ENCODE assay signal across 28 cellular contexts in genomic region chr12:73361156-73361866, GRCh38.
DNase-seq lines count a peak whose midpoint lies in the region; ATAC-seq, FAIRE-seq and TF ChIP-seq lines count a peak whose summit lies in the region.
"Had no signal": no experiment of that assay in that cellular context is flagged by ENCODE, and none has a peak within 500 bp of the region (broad histone marks: within the 10 kb centered on the region; RNA-seq: fewer than 3 reads in every experiment).

No MANE protein-coding gene starts in this region.

- H3K36me3 ChIP-seq in right lobe of liver, result no peaks in the 10 kb centered on the region
- H3K36me3 ChIP-seq in HepG2 (replicated peaks in 1 of 2; ENCODE audit: control insufficient read depth in 1 of 2, insufficient read depth in 2 of 2, low read length in 2 of 2), result no peaks in the 10 kb centered on the region
- H3K36me3 ChIP-seq: BLaER1 treated with 17β-estradiol and CSF1 and Interleukin-3, amounts not matched to agents 10 nM and 100 nM had no signal

- no peaks in the 10 kb centered on the region for H3K36me3 Mint-ChIP-seq in nephron (ENCODE audit: low read depth)
- H3K36me3 Mint-ChIP-seq: IgD-negative memory B cell had no signal

- no peak overlapping the region for H3K4me2 ChIP-seq in HepG2 (ENCODE audit: low read depth, low read length)
- H3K4me2 ChIP-seq: BLaER1 treated with 17β-estradiol and CSF1 and Interleukin-3, amounts not matched to agents 10 nM and 100 nM; KMS-11 had no signal

- H3K4me3 ChIP-seq in right lobe of liver (no peak overlapping the region), HepG2 (replicated peaks in 1 of 3; ENCODE audit: insufficient read depth in 1 of 3, low read depth in 2 of 3, low read length in 3 of 3) (no peak overlapping the region)
- H3K4me3 ChIP-seq: BLaER1 treated with 17β-estradiol and CSF1 and Interleukin-3, amounts not matched to agents 10 nM and 100 nM had no signal

- H3K4me1 Mint-ChIP-seq in nephron, result peaks cover 32% of the 10 kb centered on the region
- H3K4me1 Mint-ChIP-seq: IgD-negative memory B cell had no signal

- no peaks in the 10 kb centered on the region for H4K20me1 ChIP-seq in HepG2 (ENCODE audit: insufficient read depth, low read length)
- H4K20me1 ChIP-seq: BLaER1 treated with 17β-estradiol and CSF1 and Interleukin-3, amounts not matched to agents 10 nM and 100 nM had no signal

- H2AFZ ChIP-seq in HepG2 (ENCODE audit: low read length), result no peak overlapping the region

- no peak for TF ChIP-seq RAD21 in HepG2 (CRISPR knock-in tag; IDR thresholded peaks at IDR 0.05)

- H3K79me2 ChIP-seq in HepG2 (ENCODE audit: insufficient read depth, low read length), result no peaks in the 10 kb centered on the region

- H3K4me1 ChIP-seq in right lobe of liver (peaks cover 0 to 24% (median 0%) of the 10 kb centered on the region in 4 donors), HepG2 (ENCODE audit: insufficient read depth, low read length) (no peaks in the 10 kb centered on the region)
- H3K4me1 ChIP-seq: BLaER1 treated with 17β-estradiol and CSF1 and Interleukin-3, amounts not matched to agents 10 nM and 100 nM had no signal

- H3K27ac Mint-ChIP-seq in nephron, result peak overlapping the region; percentile 4 to 81 (median 37)
- H3K27ac Mint-ChIP-seq: CD4-positive, alpha-beta T cell; HFFc6; IgD-negative memory B cell had no signal

- H3K9me3 Mint-ChIP-seq in nephron, result peaks cover 2% of the 10 kb centered on the region

- no peak overlapping the region for H3K4me3 Mint-ChIP-seq in nephron
- H3K4me3 Mint-ChIP-seq: CD4-positive, alpha-beta T cell; HFFc6; IgD-negative memory B cell had no signal

- FAIRE-seq in HepG2 (lab: Jason Lieb, UNC), result no peak
- FAIRE-seq: A204.1, GM12891 had no signal

- intact Hi-C loops in right lobe of liver (cut with DNase I) (no loop called here), HepG2 (cut with micrococcal nuclease; ENCODE audit: unreplicated experiment) (no loop called here)

- TF ChIP-seq CTCF in right lobe of liver (IDR thresholded peaks at IDR 0.05) (no peak), HepG2 (CRISPR knock-in tag; IDR thresholded peaks at IDR 0.05) (no peak), nephron (IDR thresholded peaks at IDR 0.05; ENCODE audit: unreplicated experiment in 3 of 3) (no peak)

- no TSS peak for BruUV-seq in HepG2 (replicated peaks; lab: Mats Ljungman, UMichigan)

- in situ Hi-C loops in HepG2 (cut with HindIII; ENCODE audit: extremely low pct_ligation_motif_present, low pct_unique_long_range_greater_than_20kb), result no loop called here

- H3K9me3 ChIP-seq in right lobe of liver (no peaks in the 10 kb centered on the region), HepG2 (ENCODE audit: low read length) (peaks cover 70% of the 10 kb centered on the region)
- H3K9me3 ChIP-seq: BLaER1 treated with 17β-estradiol and CSF1 and Interleukin-3, amounts not matched to agents 10 nM and 100 nM had no signal

- no peak for TF ChIP-seq EP300 in HepG2 (IDR thresholded peaks at IDR 0.05; ENCODE audit: low read depth in 2 of 2, low read length in 2 of 2)
- TF ChIP-seq EP300 in HepG2 (CRISPR knock-in tag; IDR thresholded peaks at IDR 0.05; ENCODE audit: borderline replicate concordance), result no peak

- H3K9ac ChIP-seq in HepG2 (ENCODE audit: insufficient read depth, low read depth, low read length), result no peak overlapping the region
- H3K9ac ChIP-seq: BLaER1 treated with 17β-estradiol and CSF1 and Interleukin-3, amounts not matched to agents 10 nM and 100 nM; KMS-11 had no signal

- no peaks in the 10 kb centered on the region for H3K27me3 Mint-ChIP-seq in nephron (ENCODE audit: low read depth)
- H3K27me3 Mint-ChIP-seq: CD4-positive, alpha-beta T cell had no signal

- CTCF ChIA-PET in HepG2 (lab: Yijun Ruan, JAX; ENCODE audit: low intra/inter-chr PET ratio, low total read pairs), result no interaction called here

- no peak for DNase-seq in right lobe of liver
- no peak for DNase-seq in HepG2 (ENCODE audit: low spot score)
- peak; percentile 22 for DNase-seq in NCI-H69 (lab: John Stamatoyannopoulos, UW)
- DNase-seq in NCI-H1436 treated with DMSO at 0.1 percent for 48 hours (lab: John Stamatoyannopoulos, UW), result no peak
- DNase-seq: AML-193; CD4-positive, alpha-beta T cell; DMS79; EL; GDM1; H7; HFFc6; MM.1S; NCI-H1436; NCI-H187 treated with DMSO at 0.1 percent for 48 hours; NCI-H2107; NCI-H526 treated with DMSO at 0.1 percent for 48 hours; SHP77; T-helper 1 cell had no signal

- peak in 3 of 4 donors; percentile 33 to 55 (median 52) for ATAC-seq in right lobe of liver
- ATAC-seq in HepG2, result no peak
- ATAC-seq in GM18519 (IDR thresholded peaks at IDR 0.05; ENCODE audit: low FRiP score, unreplicated experiment), result no peak
- ATAC-seq in HG03135 (IDR thresholded peaks at IDR 0.05; ENCODE audit: unreplicated experiment), result no peak
- ATAC-seq: Panc1 had no signal

- H3K27me3 ChIP-seq in right lobe of liver, result no peaks in the 10 kb centered on the region
- H3K27me3 ChIP-seq in HepG2 (ENCODE audit: control insufficient read depth in 1 of 2, insufficient read depth in 2 of 2, low read length in 2 of 2), result no peaks in the 10 kb centered on the region
- H3K27me3 ChIP-seq: BLaER1 treated with 17β-estradiol and CSF1 and Interleukin-3, amounts not matched to agents 10 nM and 100 nM had no signal

- POLR2A ChIA-PET in HepG2 (lab: Yijun Ruan, JAX), result no interaction called here

- no peak for TF ChIP-seq POLR2A in right lobe of liver (IDR thresholded peaks at IDR 0.05)
- TF ChIP-seq POLR2A in HepG2 (IDR thresholded peaks at IDR 0.05; ENCODE audit: insufficient read depth in 1 of 2, low read depth in 2 of 2, low read length in 2 of 2), result no peak

- H3K27ac ChIP-seq in right lobe of liver (no peak overlapping the region), HepG2 (ENCODE audit: extremely low read length, insufficient read depth, low read length) (no peak overlapping the region)
- H3K27ac ChIP-seq: BLaER1 treated with 17β-estradiol and CSF1 and Interleukin-3, amounts not matched to agents 10 nM and 100 nM; KMS-11; RWPE1 had no signal

TF ChIP-seq in HepG2, 621 proteins besides CTCF, POLR2A, EP300 and RAD21 (continues in another document):
- TF ChIP-seq IKZF4 (CRISPR knock-in tag; IDR thresholded peaks at IDR 0.05; ENCODE audit: borderline replicate concordance, low read depth, not compliant biosample characterization) (no peak), FUBP1 (CRISPR knock-in tag; IDR thresholded peaks at IDR 0.05; ENCODE audit: borderline replicate concordance) (no peak), MAZ (IDR thresholded peaks at IDR 0.05; ENCODE audit: borderline replicate concordance, low read depth, low read length) (no peak), MAZ (CRISPR knock-in tag; IDR thresholded peaks at IDR 0.05; ENCODE audit: low read depth) (no peak), GTF2F1 (IDR thresholded peaks at IDR 0.05; ENCODE audit: low read length) (no peak), ZNF180 (CRISPR knock-in tag; IDR thresholded peaks at IDR 0.05; ENCODE audit: borderline replicate concordance, low read depth) (no peak), ARNTL (CRISPR knock-in tag; IDR thresholded peaks at IDR 0.05) (no peak), TBX3 (IDR thresholded peaks at IDR 0.05; ENCODE audit: borderline replicate concordance) (no peak), BHLHE40 (IDR thresholded peaks at IDR 0.05; ENCODE audit: low read length) (no peak)
- TF ChIP-seq, protein P1, sequence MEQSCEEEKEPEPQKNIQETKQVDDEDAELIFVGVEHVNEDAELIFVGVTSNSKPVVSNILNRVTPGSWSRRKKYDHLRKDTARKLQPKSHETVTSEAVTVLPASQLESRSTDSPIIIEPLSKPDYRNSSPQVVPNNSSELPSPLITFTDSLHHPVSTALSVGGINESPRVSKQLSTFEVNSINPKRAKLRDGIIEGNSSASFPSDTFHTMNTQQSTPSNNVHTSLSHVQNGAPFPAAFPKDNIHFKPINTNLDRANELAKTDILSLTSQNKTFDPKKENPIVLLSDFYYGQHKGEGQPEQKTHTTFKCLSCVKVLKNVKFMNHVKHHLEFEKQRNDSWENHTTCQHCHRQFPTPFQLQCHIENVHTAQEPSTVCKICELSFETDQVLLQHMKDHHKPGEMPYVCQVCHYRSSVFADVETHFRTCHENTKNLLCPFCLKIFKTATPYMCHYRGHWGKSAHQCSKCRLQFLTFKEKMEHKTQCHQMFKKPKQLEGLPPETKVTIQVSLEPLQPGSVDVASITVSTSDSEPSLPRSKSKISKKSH (CRISPR knock-in tag; IDR thresholded peaks at IDR 0.05; ENCODE audit: borderline replicate concordance), result no peak

Comparison
In these comparisons a context has a peak if more than half of its experiments do, and no peak if none do; other contexts are left out.
1. ATAC-seq: peak in right lobe of liver (3 of 4); none in HepG2 (single experiment), GM18519 (single experiment) and HG03135 (single experiment).